Comparison of ENCODE assay signal across 8 cellular contexts in genomic region chr3:101828289-101828688, GRCh38. TPM values are rescaled to one million over a fixed set of nuclear protein-coding genes. Genes with fewer than 3 reads are reported as not detected.
DNase-seq lines count a peak whose midpoint lies in the region; ATAC-seq, FAIRE-seq and TF ChIP-seq lines count a peak whose summit lies in the region.

No MANE protein-coding gene starts in this region.

- 0 out of 2 replicates have a peak, but pooled peaks cover 3% of the 10 kb centered on the region for H3K36me3 ChIP-seq in SJCRH30

- DNase-seq in GM12892 (ENCODE audit: insufficient read length) (no peak), SJCRH30 (no peak), fibroblast of mammary gland (ENCODE audit: low read depth) (peak; percentile 49), skeletal muscle cell (ENCODE audit: low read depth) (peak; percentile 36), nucleus accumbens (lab: John Stamatoyannopoulos, UW) (no peak), NCI-H2171 treated with DMSO at 0.1 percent for 48 hours (lab: John Stamatoyannopoulos, UW) (no peak)

- no peaks in the 10 kb centered on the region for H3K4me1 ChIP-seq in SJCRH30

- H3K4me3 ChIP-seq in SJCRH30 (peak overlapping the region; percentile 42), fibroblast of mammary gland (ENCODE audit: control insufficient read depth, low read depth, low read length) (peak overlapping the region; percentile 64), skeletal muscle cell (ENCODE audit: low read depth, low read length) (peak overlapping the region; percentile 54)

- peak overlapping the region; percentile 36; the same call in 1 of the 2 replicates for H3K27ac ChIP-seq in SJCRH30

- no peak for ATAC-seq in HG03159 (IDR thresholded peaks at IDR 0.05; ENCODE audit: unreplicated experiment)
- no peak for ATAC-seq in GM21423 (IDR thresholded peaks at IDR 0.05; ENCODE audit: unreplicated experiment)

- no peak for TF ChIP-seq CTCF in fibroblast of mammary gland (conservative IDR thresholded peaks at IDR 0.05; ENCODE audit: control insufficient read depth, insufficient read depth, low read depth, low read length)

- TF ChIP-seq POLR2A in GM12892 (IDR thresholded peaks at IDR 0.05; ENCODE audit: low read depth, low read length): no peak

- H3K27me3 ChIP-seq in SJCRH30: no peaks in the 10 kb centered on the region

- peak; percentile 63 for FAIRE-seq in GM12892 (lab: Jason Lieb, UNC)

- no peaks in the 10 kb centered on the region for H3K9me3 ChIP-seq in SJCRH30 (replicated peaks)

RNA-seq across cellular contexts. Expression of gene NFKBIZ, which starts 21.0 kb away (rescaled TPM):
- 27.7 TPM for polyA plus RNA-seq in GM12892 (2012; ENCODE audit: missing spikeins)
- 5.6 and 5.7 TPM in 2 replicates for total RNA-seq in SJCRH30 (2014; rRNA removed; shearing (Covaris generic))

RNA-seq across cellular contexts. Expression of gene NXPE3, which starts 49.3 kb away (rescaled TPM):
- 7.0 TPM for polyA plus RNA-seq in GM12892 (2012; ENCODE audit: missing spikeins)
- 28.0 and 30.2 TPM in 2 replicates for total RNA-seq in SJCRH30 (2014; rRNA removed; shearing (Covaris generic))

Comparison
In these comparisons a context has a peak if more than half of its experiments do, and no peak if none do; other contexts are left out.
1. DNase-seq: peak in fibroblast of mammary gland (single experiment) and skeletal muscle cell (single experiment); none in GM12892 (single experiment), SJCRH30 (0 of 2), nucleus accumbens (0 of 56) and NCI-H2171 treated with DMSO at 0.1 percent for 48 hours (single experiment).
2. Peak in every context shown above with its lines, with median percentiles within 50 percentile points of each other: H3K4me3 ChIP-seq.